Comparison of ENCODE assay signal across 31 cellular contexts in the genomic region with DNA sequence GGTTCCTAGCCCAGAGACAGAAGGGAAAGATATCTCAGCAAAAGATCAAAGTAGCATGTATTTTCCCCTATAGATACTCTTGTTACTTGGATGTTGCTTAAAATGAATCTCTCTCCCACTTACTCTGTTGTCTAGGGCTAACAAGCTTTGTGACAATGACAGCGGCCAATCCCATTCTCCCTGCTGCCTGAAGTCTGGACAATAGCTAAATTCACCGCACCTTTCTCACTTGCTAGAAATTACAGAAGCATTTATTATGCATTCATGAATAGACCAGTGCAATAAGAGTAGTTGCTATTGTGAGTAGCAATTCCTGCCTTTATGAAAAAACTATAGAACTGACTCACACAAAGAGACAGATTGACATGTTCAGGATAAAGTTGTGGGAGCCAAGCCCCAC.
"Had no signal": no experiment of that assay in that cellular context is flagged by ENCODE, and none has a peak within 500 bp of the region (broad histone marks: within the 10 kb centered on the region; RNA-seq: fewer than 3 reads in every experiment).

No MANE protein-coding gene starts in this region.

- H3K4me3 ChIP-seq: ovary, psoas muscle, right lobe of liver, sigmoid colon, smooth muscle cell, spleen, suprapubic skin, testis, tibial artery, transverse colon, upper lobe of right lung, vagina had no signal

- H3K27ac ChIP-seq: ovary, parathyroid adenoma, psoas muscle, right lobe of liver, sigmoid colon, spleen, suprapubic skin, testis, tibial artery, transverse colon, upper lobe of right lung, vagina had no signal

- H3K27me3 Mint-ChIP-seq: naive thymus-derived CD4-positive, alpha-beta T cell; progenitor cell of endocrine pancreas; stimulated activated memory B cell treated with anti-CD40 and anti-IgM and Interleukin-4, amounts not matched to agents 10 μg/mL and 1 μg/mL and 100 μg/mL, for 72 hours; stimulated activated naive CD8-positive, alpha-beta T cell treated with anti-CD3 and anti-CD28 coated beads, Interleukin-15, amount 100 ng/mL, for 72 hours; type B pancreatic cell had no signal

- H3K4me1 ChIP-seq: psoas muscle, right lobe of liver, sigmoid colon, suprapubic skin, testis, tibial artery, transverse colon, upper lobe of right lung, vagina had no signal

- H3K27ac Mint-ChIP-seq: naive thymus-derived CD4-positive, alpha-beta T cell; natural killer cell; nephron; progenitor cell of endocrine pancreas; stimulated activated memory B cell treated with anti-CD40 and anti-IgM and Interleukin-4, amounts not matched to agents 10 μg/mL and 1 μg/mL and 100 μg/mL, for 72 hours; stimulated activated naive CD8-positive, alpha-beta T cell treated with anti-CD3 and anti-CD28 coated beads, Interleukin-15, amount 100 ng/mL, for 72 hours; type B pancreatic cell had no signal

- DNase-seq: naive thymus-derived CD4-positive, alpha-beta T cell; natural killer cell; occipital lobe; ovary; posterior cingulate gyrus; psoas muscle; right cardiac atrium; right lobe of liver; sigmoid colon; spleen; stimulated activated CD4-positive, alpha-beta T cell treated with anti-CD3 and anti-CD28 coated beads, Interleukin-12 subunit alpha, Interleukin-12 subunit beta, amount 100 ng/mL, for 4 hours; stimulated activated CD4-positive, alpha-beta T cell treated with anti-CD3 and anti-CD28 coated beads, Interleukin-1b, Interleukin-23, amount 100 ng/mL, for 48 hours; stimulated activated CD4-positive, alpha-beta T cell treated with anti-CD3 and anti-CD28 coated beads, Interleukin-4, amount 100 ng/mL, for 1 hour; stimulated activated CD4-positive, alpha-beta T cell treated with anti-CD3 and anti-CD28 coated beads, Interleukin-4, amount 100 ng/mL, for 4 hours; stimulated activated CD8-positive, alpha-beta memory T cell treated with anti-CD3 and anti-CD28 coated beads, Interleukin-4, amount 100 ng/mL, for 48 hours; stimulated activated naive CD4-positive, alpha-beta T cell; stimulated activated naive CD8-positive, alpha-beta T cell treated with anti-CD3 and anti-CD28 coated beads, Interleukin-15, amount 100 ng/mL, for 72 hours; stimulated activated naive CD8-positive, alpha-beta T cell treated with anti-CD3 and anti-CD28 coated beads, Interleukin-15, Interleukin-2, amounts not matched to agents 100 U/mL and 50 U/mL, for 24 hours; substantia nigra; testis; tibial artery; transverse colon; upper lobe of right lung had no signal

- H3K27me3 ChIP-seq: ovary, right lobe of liver, sigmoid colon, spleen, suprapubic skin, testis, tibial artery, transverse colon, upper lobe of right lung, vagina had no signal

- H3K9me3 ChIP-seq: ovary, psoas muscle, right lobe of liver, sigmoid colon, suprapubic skin, testis, tibial artery, transverse colon, upper lobe of right lung, vagina had no signal

- H3K4me1 Mint-ChIP-seq: naive thymus-derived CD4-positive, alpha-beta T cell; natural killer cell; nephron; stimulated activated naive CD8-positive, alpha-beta T cell treated with anti-CD3 and anti-CD28 coated beads, Interleukin-15, amount 100 ng/mL, for 72 hours had no signal

- H3K36me3 ChIP-seq: ovary, right lobe of liver, sigmoid colon, spleen, suprapubic skin, tibial artery, transverse colon, upper lobe of right lung, vagina had no signal

- H3K36me3 Mint-ChIP-seq: natural killer cell, type B pancreatic cell had no signal

- H3K4me3 Mint-ChIP-seq: naive thymus-derived CD4-positive, alpha-beta T cell; natural killer cell; nephron; stimulated activated memory B cell treated with anti-CD40 and anti-IgM and Interleukin-4, amounts not matched to agents 10 μg/mL and 1 μg/mL and 100 μg/mL, for 72 hours; stimulated activated naive CD8-positive, alpha-beta T cell treated with anti-CD3 and anti-CD28 coated beads, Interleukin-15, amount 100 ng/mL, for 72 hours; type B pancreatic cell had no signal
